In genomic region chr6:106870824-106871300, GRCh38 we compare ENCODE assay signal across 1 cellular context.
TF ChIP-seq lines count a peak whose summit lies in the region.

No MANE protein-coding gene starts in this region.

TF ChIP-seq in HCT116, 20 proteins besides CTCF, POLR2A, EP300 and RAD21 (continued from another document):
- TF ChIP-seq SRF (IDR thresholded peaks at IDR 0.05; ENCODE audit: low read depth) (no peak), EZH2 (IDR thresholded peaks at IDR 0.05) (no peak), MAX (IDR thresholded peaks at IDR 0.05) (no peak), SIN3A (IDR thresholded peaks at IDR 0.05; ENCODE audit: low read depth) (no peak)
